ENCODE assay signal across 8 cellular contexts in genomic region chr12:56725723-56726102, GRCh38. TPM values are rescaled to one million over a fixed set of nuclear protein-coding genes. Genes with fewer than 3 reads are reported as not detected.
A peak's percentile ranks its signal among the peaks of the same experiment; 100 is the strongest.
DNase-seq lines count a peak whose midpoint lies in the region; ATAC-seq and TF ChIP-seq lines count a peak whose summit lies in the region.

No MANE protein-coding gene starts in this region.

- H3K4me1 ChIP-seq in colonic mucosa, result peaks cover 13% of the 10 kb centered on the region

- peak in 1 of 2 donors; percentile 0 for ATAC-seq in naive thymus-derived CD8-positive, alpha-beta T cell
- ATAC-seq in HG03354 (IDR thresholded peaks at IDR 0.05; ENCODE audit: poor library complexity, severe bottlenecking, unreplicated experiment), result no peak
- no peak for ATAC-seq in HG02981 (IDR thresholded peaks at IDR 0.05; ENCODE audit: unreplicated experiment)

- DNase-seq in BJ (ENCODE audit: low read depth) (no peak), LNCaP clone FGC (ENCODE audit: low read depth) (no peak), colonic mucosa (no peak), HK-2 (ENCODE audit: unreplicated experiment) (no peak)
- no peak for DNase-seq in naive thymus-derived CD8-positive, alpha-beta T cell
- DNase-seq in effector CD8-positive, alpha-beta T cell (lab: John Stamatoyannopoulos, UW), result no peak

- H3K4me3 Mint-ChIP-seq in naive thymus-derived CD8-positive, alpha-beta T cell, result peak overlapping the region; percentile 92 to 98 (median 96)

- H3K4me1 Mint-ChIP-seq in naive thymus-derived CD8-positive, alpha-beta T cell, result peaks cover 28 to 54% (median 47%) of the 10 kb centered on the region in 4 donors

- no peak for TF ChIP-seq CTCF in BJ (IDR thresholded peaks at IDR 0.05; ENCODE audit: insufficient read depth, low read depth, low read length)
- no peak for TF ChIP-seq CTCF in LNCaP clone FGC (IDR thresholded peaks at IDR 0.05; ENCODE audit: control insufficient read depth, extremely low read depth, insufficient read depth)
- TF ChIP-seq CTCF in colonic mucosa (IDR thresholded peaks at IDR 0.05), result no peak

- H3K36me3 ChIP-seq in BJ (ENCODE audit: control insufficient read depth, insufficient read depth, low read length) (peaks cover 4% of the 10 kb centered on the region; the same call in 1 of the 2 replicates), colonic mucosa (no peaks in the 10 kb centered on the region)

- peak overlapping the region; percentile 90 for H3K27ac ChIP-seq in colonic mucosa

- no peaks in the 10 kb centered on the region for H3K9me3 ChIP-seq in colonic mucosa

- POLR2A ChIA-PET in BJ (lab: Charles Lee), result interaction anchor here (0.5 to 1.0 kb wide), 7 partner anchors 16 to 422 kb away, joined by 3 to 16 read pairs (median 3); partner anchors contain the start of gene PTGES3
- POLR2A ChIA-PET in naive thymus-derived CD8-positive, alpha-beta T cell (lab: Charles Lee), result interaction anchor here (0.6 to 3.2 kb wide), 30 partner anchors 9 to 1016 kb away, joined by 3 to 110 read pairs (median 4); partner anchors contain the start of genes ATP5F1B, BAZ2A, LRP1 and NEMP1

- peak overlapping the region; percentile 8 to 100 for H3K9ac ChIP-seq in colonic mucosa (ENCODE audit: low read depth in 2 of 2, low read length in 2 of 2)

- H3K4me3 ChIP-seq in BJ (ENCODE audit: low read depth, low read length), result peak overlapping the region; percentile 99
- H3K4me3 ChIP-seq in LNCaP clone FGC (ENCODE audit: low read depth, low read length), result peak overlapping the region; percentile 71
- peak overlapping the region; percentile 86 for H3K4me3 ChIP-seq in colonic mucosa

- intact Hi-C loops in colonic mucosa (cut with DNase I), result loop anchor here (10.0 kb wide), 1 partner anchor 81 kb away; the partner anchor contains the start of gene ATP5F1B

- H3K27me3 ChIP-seq in BJ (ENCODE audit: control insufficient read depth, insufficient read depth, low read length) (no peaks in the 10 kb centered on the region), colonic mucosa (no peaks in the 10 kb centered on the region)

- no peaks in the 10 kb centered on the region for H3K9me3 Mint-ChIP-seq in naive thymus-derived CD8-positive, alpha-beta T cell

- CTCF ChIA-PET in BJ (lab: Yijun Ruan, JAX), result interaction anchor here (0.6 to 1.4 kb wide), 7 partner anchors 11 to 569 kb away, joined by 3 to 4 read pairs (median 3); no protein-coding TSS in a partner anchor

- H3K36me3 Mint-ChIP-seq in naive thymus-derived CD8-positive, alpha-beta T cell, result peaks cover 0 to 45% (median 9%) of the 10 kb centered on the region in 3 donors

- H3K27ac Mint-ChIP-seq in naive thymus-derived CD8-positive, alpha-beta T cell, result peak overlapping the region; percentile 97 to 99 (median 98)

- H3K27me3 Mint-ChIP-seq in naive thymus-derived CD8-positive, alpha-beta T cell, result no peaks in the 10 kb centered on the region

RNA-seq across cellular contexts. Expression of gene NACA, which starts 0.6 kb away (rescaled TPM):
- 678 and 921 TPM in 2 replicates for polyA plus RNA-seq in BJ (2011; rRNA removed)
- 233 and 521 TPM in 2 replicates for polyA minus RNA-seq in BJ (2011; rRNA and poly(A)+ RNA removed)
- total RNA-seq in colonic mucosa, result 100 to 1,000 TPM; 622 to 763 TPM
- total RNA-seq in naive thymus-derived CD8-positive, alpha-beta T cell, result 1,000 to 10,000 TPM; 1,471 to 1,474 TPM
- 1,000 to 10,000 TPM; 1,330 to 1,441 (median 1,344) TPM for polyA plus RNA-seq in naive thymus-derived CD8-positive, alpha-beta T cell

RNA-seq across cellular contexts. Expression of gene PRIM1, which starts 26.4 kb away (rescaled TPM):
- 5.1 and 7.8 TPM in 2 replicates for polyA plus RNA-seq in BJ (2011; rRNA removed)
- 3.5 and 5.2 TPM in 2 replicates for polyA minus RNA-seq in BJ (2011; rRNA and poly(A)+ RNA removed)
- 10 to 100 TPM in 1 of 2 donors, 1 to 10 TPM in 1; 6.5 to 18.6 TPM for total RNA-seq in colonic mucosa
- 10 to 100 TPM; 26.3 to 26.7 TPM for total RNA-seq in naive thymus-derived CD8-positive, alpha-beta T cell
- 10 to 100 TPM; 43.8 to 49.1 (median 45.8) TPM for polyA plus RNA-seq in naive thymus-derived CD8-positive, alpha-beta T cell

RNA-seq across cellular contexts. Expression of gene HSD17B6, which starts 37.4 kb away (rescaled TPM):
- 11.3 and 12.2 TPM in 2 replicates for polyA plus RNA-seq in BJ (2011; rRNA removed)
- polyA minus RNA-seq in BJ (2011; rRNA and poly(A)+ RNA removed), result 4.0 and 9.0 TPM in 2 replicates
- total RNA-seq in colonic mucosa, result 1 to 10 TPM; 2.0 to 5.8 TPM
- 1 to 10 TPM; 1.2 to 1.3 TPM for total RNA-seq in naive thymus-derived CD8-positive, alpha-beta T cell
- 1 to 10 TPM in 2 of 3 donors, under 1 TPM in 1; 0.71 to 1.3 (median 1.1) TPM for polyA plus RNA-seq in naive thymus-derived CD8-positive, alpha-beta T cell

RNA-seq across cellular contexts. Expression of gene PTGES3, which starts 37.6 kb away (rescaled TPM):
- polyA plus RNA-seq in BJ (2011; rRNA removed), result 24.7 and 49.1 TPM in 2 replicates
- polyA minus RNA-seq in BJ (2011; rRNA and poly(A)+ RNA removed), result 10.9 and 22.7 TPM in 2 replicates
- total RNA-seq in colonic mucosa, result 100 to 1,000 TPM; 242 to 303 TPM
- 100 to 1,000 TPM; 179 to 197 TPM for total RNA-seq in naive thymus-derived CD8-positive, alpha-beta T cell
- polyA plus RNA-seq in naive thymus-derived CD8-positive, alpha-beta T cell, result 100 to 1,000 TPM; 229 to 236 (median 234) TPM
